Comparison of ENCODE assay signal across 1 cellular context in genomic region chr20:47357296-47358051, GRCh38.
TF ChIP-seq lines count a peak whose summit lies in the region.

No MANE protein-coding gene starts in this region.

TF ChIP-seq in HepG2, 621 proteins besides CTCF, POLR2A, EP300 and RAD21 (continued from another document and continues in another):
- TF ChIP-seq GMEB2 (CRISPR knock-in tag; IDR thresholded peaks at IDR 0.05; ENCODE audit: low read depth) (peak; percentile 59; the same call in 1 of the 2 replicates), NONO (IDR thresholded peaks at IDR 0.05) (no peak), NONO (CRISPR knock-in tag; conservative IDR thresholded peaks at IDR 0.05) (peak; percentile 100), BHLHE40 (IDR thresholded peaks at IDR 0.05; ENCODE audit: low read length) (no peak; the same call in none of the 2 replicates), CBX1 (IDR thresholded peaks at IDR 0.05; ENCODE audit: low read depth) (peak; percentile 74), ZNF775 (CRISPR knock-in tag; IDR thresholded peaks at IDR 0.05; ENCODE audit: borderline replicate concordance) (no peak), ATF3 (CRISPR knock-in tag; IDR thresholded peaks at IDR 0.05) (peak; percentile 79), HIC2 (CRISPR knock-in tag; IDR thresholded peaks at IDR 0.05; ENCODE audit: low read depth) (peak; percentile 94), MTA3 (CRISPR knock-in tag; IDR thresholded peaks at IDR 0.05) (no peak), MTA1 (CRISPR knock-in tag; IDR thresholded peaks at IDR 0.05; ENCODE audit: borderline replicate concordance) (peak; percentile 83; the same call in 1 of the 2 replicates), ZNF264 (CRISPR knock-in tag; IDR thresholded peaks at IDR 0.05) (peak; percentile 98), IKZF4 (CRISPR knock-in tag; IDR thresholded peaks at IDR 0.05; ENCODE audit: borderline replicate concordance, low read depth, not compliant biosample characterization) (no peak), ETV6 (CRISPR knock-in tag; conservative IDR thresholded peaks at IDR 0.05) (no peak; the same call in 1 of the 2 replicates), ZNF563 (CRISPR knock-in tag; IDR thresholded peaks at IDR 0.05) (peak; percentile 92; the same call in 1 of the 2 replicates), ZNF3 (CRISPR knock-in tag; IDR thresholded peaks at IDR 0.05) (peak; percentile 63; the same call in 1 of the 2 replicates), CC2D1A (CRISPR knock-in tag; IDR thresholded peaks at IDR 0.05) (peak; percentile 68; the same call in 1 of the 2 replicates), FOXK2 (IDR thresholded peaks at IDR 0.05) (peak; percentile 57), ZC3H4 (CRISPR knock-in tag; IDR thresholded peaks at IDR 0.05; ENCODE audit: borderline replicate concordance) (peak; percentile 91), ZNF790 (CRISPR knock-in tag; IDR thresholded peaks at IDR 0.05; ENCODE audit: borderline replicate concordance) (no peak; the same call in 1 of the 2 replicates), ZBTB10 (CRISPR knock-in tag; IDR thresholded peaks at IDR 0.05; ENCODE audit: borderline replicate concordance) (peak; percentile 95; the same call in 1 of the 2 replicates), HMGA1 (CRISPR knock-in tag; conservative IDR thresholded peaks at IDR 0.05) (no peak), JUND (CRISPR knock-in tag; IDR thresholded peaks at IDR 0.05) (peak; percentile 62; the same call in 1 of the 2 replicates), ZBTB44 (CRISPR knock-in tag; IDR thresholded peaks at IDR 0.05) (peak; percentile 20; the same call in 1 of the 2 replicates), SKIL (CRISPR knock-in tag; IDR thresholded peaks at IDR 0.05; ENCODE audit: borderline replicate concordance) (peak; percentile 95), TIGD3 (CRISPR knock-in tag; IDR thresholded peaks at IDR 0.05; ENCODE audit: borderline replicate concordance) (no peak), ZNF737 (CRISPR knock-in tag; IDR thresholded peaks at IDR 0.05; ENCODE audit: borderline replicate concordance) (no peak; the same call in 1 of the 2 replicates), ZFP82 (CRISPR knock-in tag; IDR thresholded peaks at IDR 0.05; ENCODE audit: borderline replicate concordance) (peak; percentile 89; the same call in 1 of the 2 replicates), ZNF772 (CRISPR knock-in tag; IDR thresholded peaks at IDR 0.05) (peak; percentile 98), ZBTB34 (CRISPR knock-in tag; IDR thresholded peaks at IDR 0.05) (peak; percentile 92), TBP (CRISPR knock-in tag; IDR thresholded peaks at IDR 0.05) (peak; percentile 99), HMGXB3 (CRISPR knock-in tag; IDR thresholded peaks at IDR 0.05; ENCODE audit: borderline replicate concordance) (peak; percentile 95), ZNF383 (CRISPR knock-in tag; IDR thresholded peaks at IDR 0.05; ENCODE audit: borderline replicate concordance) (no peak), ZNF576 (CRISPR knock-in tag; IDR thresholded peaks at IDR 0.05) (peak; percentile 96), HOXD1 (CRISPR knock-in tag; IDR thresholded peaks at IDR 0.05) (peak; percentile 98), ZFP36 (IDR thresholded peaks at IDR 0.05; ENCODE audit: borderline replicate concordance, low read depth, low read length, partially characterized antibody) (no peak), ZBTB39 (CRISPR knock-in tag; IDR thresholded peaks at IDR 0.05) (peak; percentile 87; the same call in 1 of the 2 replicates)
